ENCODE assay signal across 9 cellular contexts in the genomic region with DNA sequence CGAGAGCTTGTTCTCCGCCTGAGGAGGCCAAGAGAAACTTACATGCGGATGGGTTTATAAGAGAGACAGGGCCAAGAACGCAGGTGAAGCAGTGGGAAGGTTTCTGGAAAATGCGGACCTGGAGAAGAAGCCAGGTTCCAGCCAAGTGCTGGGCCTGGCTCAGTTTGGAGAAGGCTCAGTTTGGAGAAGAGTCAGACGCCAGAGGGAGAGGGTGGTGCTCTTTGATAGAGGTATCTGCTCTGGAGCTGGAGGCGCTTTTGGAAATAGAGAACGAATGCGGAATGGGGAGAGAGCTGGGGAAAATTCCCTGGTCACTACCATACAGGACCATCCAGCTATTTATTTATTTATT. TPM values are rescaled to one million over a fixed set of nuclear protein-coding genes. Genes with fewer than 3 reads are reported as not detected.
DNase-seq lines count a peak whose midpoint lies in the region; ATAC-seq and TF ChIP-seq lines count a peak whose summit lies in the region.
"Had no signal": no experiment of that assay in that cellular context is flagged by ENCODE, and none has a peak within 500 bp of the region (broad histone marks: within the 10 kb centered on the region; RNA-seq: fewer than 3 reads in every experiment).

No MANE protein-coding gene starts in this region.

- peaks cover 27% of the 10 kb centered on the region for H3K36me3 ChIP-seq in mesodermal cell (ENCODE audit: control insufficient read depth, insufficient read depth, low read length)

- peaks cover 16% of the 10 kb centered on the region for H3K36me3 Mint-ChIP-seq in activated T-cell treated with anti-CD3 and anti-CD28 coated beads, Interleukin-2, amount 50 U/mL, for 24 hours (ENCODE audit: low read depth)
- H3K36me3 Mint-ChIP-seq in chondrocyte (ENCODE audit: low read depth) (peaks cover 4% of the 10 kb centered on the region), type B pancreatic cell (peaks cover 13% of the 10 kb centered on the region)

- no peaks in the 10 kb centered on the region for H3K9me3 Mint-ChIP-seq in activated T-cell treated with anti-CD3 and anti-CD28 coated beads, Interleukin-2, amount 50 U/mL, for 24 hours
- H3K9me3 Mint-ChIP-seq in chondrocyte (ENCODE audit: low read depth), result no peaks in the 10 kb centered on the region
- H3K9me3 Mint-ChIP-seq in type B pancreatic cell, result no peaks in the 10 kb centered on the region

- peaks cover 12% of the 10 kb centered on the region for H3K4me1 ChIP-seq in mesodermal cell (ENCODE audit: control insufficient read depth, insufficient read depth, low read length, poor library complexity, severe bottlenecking)

- no peak for ATAC-seq in GM21576 (IDR thresholded peaks at IDR 0.05; ENCODE audit: unreplicated experiment)

- H3K4me1 Mint-ChIP-seq in activated T-cell treated with anti-CD3 and anti-CD28 coated beads, Interleukin-2, amount 50 U/mL, for 24 hours (ENCODE audit: low read depth), result peaks cover 19% of the 10 kb centered on the region
- H3K4me1 Mint-ChIP-seq in chondrocyte (ENCODE audit: low read depth) (peaks cover 4% of the 10 kb centered on the region), type B pancreatic cell (ENCODE audit: unreplicated experiment) (peaks cover 20% of the 10 kb centered on the region)

- no peaks in the 10 kb centered on the region for H3K27me3 Mint-ChIP-seq in activated T-cell treated with anti-CD3 and anti-CD28 coated beads, Interleukin-2, amount 50 U/mL, for 24 hours
- no peaks in the 10 kb centered on the region for H3K27me3 Mint-ChIP-seq in chondrocyte (ENCODE audit: low read depth)
- H3K27me3 Mint-ChIP-seq in type B pancreatic cell, result peaks cover 3% of the 10 kb centered on the region

- H3K9me3 ChIP-seq in mesodermal cell (ENCODE audit: control insufficient read depth, low read length), result no peaks in the 10 kb centered on the region

- 6 to 7% methylated on average over 4 to 5 of the region's 9 CpGs for WGBS in mesodermal cell (ENCODE audit: insufficient coverage in 2 of 2), 2 experiments

- peak overlapping the region; percentile 67 for H3K4me3 Mint-ChIP-seq in activated T-cell treated with anti-CD3 and anti-CD28 coated beads, Interleukin-2, amount 50 U/mL, for 24 hours
- H3K4me3 Mint-ChIP-seq in chondrocyte (ENCODE audit: unreplicated experiment) (peak overlapping the region; percentile 73), type B pancreatic cell (peak overlapping the region; percentile 87)

- H3K27ac ChIP-seq in mesodermal cell (ENCODE audit: low read depth, low read length, severe bottlenecking), result no peak overlapping the region

- TF ChIP-seq CTCF in chondrocyte (IDR thresholded peaks at IDR 0.05), result no peak
- TF ChIP-seq CTCF in type B pancreatic cell (conservative IDR thresholded peaks at IDR 0.05), result no peak

- H3K27ac Mint-ChIP-seq in activated T-cell treated with anti-CD3 and anti-CD28 coated beads, Interleukin-2, amount 50 U/mL, for 24 hours, result peak overlapping the region; percentile 67
- H3K27ac Mint-ChIP-seq in chondrocyte (ENCODE audit: unreplicated experiment), result peak overlapping the region; percentile 62
- H3K27ac Mint-ChIP-seq in type B pancreatic cell, result no peak overlapping the region

- peak overlapping the region; percentile 46 for H3K4me3 ChIP-seq in mesodermal cell (ENCODE audit: extremely low read depth, insufficient read depth, low read length, poor library complexity, severe bottlenecking)

- no peak for DNase-seq in activated T-cell treated with anti-CD3 and anti-CD28 coated beads, Interleukin-2, amount 50 U/mL, for 24 hours
- DNase-seq in activated T-cell treated with anti-CD3 and anti-CD28 coated beads for 4 hours (no peak), chondrocyte (ENCODE audit: low spot score) (no peak), type B pancreatic cell (ENCODE audit: extremely low spot score, unreplicated experiment) (no peak), NCI-H1105 (lab: John Stamatoyannopoulos, UW) (no peak)
- DNase-seq in activated effector memory CD4-positive, alpha-beta T cell treated with Interleukin-2 at 50 U/mL for 16 hours, result no peak
- DNase-seq: GOT3 had no signal

RNA-seq across cellular contexts. Expression of a gene that starts 0.8 kb away (rescaled TPM):
- total RNA-seq in chondrocyte (0.22 to 0.38 TPM (median 0.22 TPM) in 3 replicates), type B pancreatic cell (ENCODE audit: low replicate concordance) (0.14 and 0.53 TPM in 2 replicates)
- 0.96 TPM for polyA plus RNA-seq in mesodermal cell (2013, experiment 1 of 2)
- 1.0 TPM for polyA plus RNA-seq in mesodermal cell (2013, experiment 2 of 2)

RNA-seq across cellular contexts. Expression of a gene that starts 9.9 kb away (rescaled TPM):
- total RNA-seq in chondrocyte (14.3 to 24.9 TPM (median 22.8 TPM) in 3 replicates), type B pancreatic cell (ENCODE audit: low replicate concordance) (33.3 and 40.0 TPM in 2 replicates)
- 31.1 TPM for polyA plus RNA-seq in mesodermal cell (2013, experiment 1 of 2)
- polyA plus RNA-seq in mesodermal cell (2013, experiment 2 of 2), result 26.1 TPM

RNA-seq across cellular contexts. Expression of a gene that starts 16.5 kb away (rescaled TPM):
- 49.5 to 131 TPM (median 126 TPM) in 3 replicates for total RNA-seq in chondrocyte
- polyA plus RNA-seq in mesodermal cell (2013, experiment 1 of 2), result 66.7 TPM
- polyA plus RNA-seq in mesodermal cell (2013, experiment 2 of 2), result 54.0 TPM
- total RNA-seq in type B pancreatic cell (ENCODE audit: low replicate concordance), result 48.6 and 77.6 TPM in 2 replicates

RNA-seq across cellular contexts. Expression of a gene that starts 42.0 kb away (rescaled TPM):
- total RNA-seq in chondrocyte (26.3 to 27.4 TPM (median 26.8 TPM) in 3 replicates), type B pancreatic cell (ENCODE audit: low replicate concordance) (43.7 and 49.1 TPM in 2 replicates)
- 55.4 TPM for polyA plus RNA-seq in mesodermal cell (2013, experiment 1 of 2)
- 48.1 TPM for polyA plus RNA-seq in mesodermal cell (2013, experiment 2 of 2)
